8 cellular contexts compared by ENCODE assay signal in the genomic region with DNA sequence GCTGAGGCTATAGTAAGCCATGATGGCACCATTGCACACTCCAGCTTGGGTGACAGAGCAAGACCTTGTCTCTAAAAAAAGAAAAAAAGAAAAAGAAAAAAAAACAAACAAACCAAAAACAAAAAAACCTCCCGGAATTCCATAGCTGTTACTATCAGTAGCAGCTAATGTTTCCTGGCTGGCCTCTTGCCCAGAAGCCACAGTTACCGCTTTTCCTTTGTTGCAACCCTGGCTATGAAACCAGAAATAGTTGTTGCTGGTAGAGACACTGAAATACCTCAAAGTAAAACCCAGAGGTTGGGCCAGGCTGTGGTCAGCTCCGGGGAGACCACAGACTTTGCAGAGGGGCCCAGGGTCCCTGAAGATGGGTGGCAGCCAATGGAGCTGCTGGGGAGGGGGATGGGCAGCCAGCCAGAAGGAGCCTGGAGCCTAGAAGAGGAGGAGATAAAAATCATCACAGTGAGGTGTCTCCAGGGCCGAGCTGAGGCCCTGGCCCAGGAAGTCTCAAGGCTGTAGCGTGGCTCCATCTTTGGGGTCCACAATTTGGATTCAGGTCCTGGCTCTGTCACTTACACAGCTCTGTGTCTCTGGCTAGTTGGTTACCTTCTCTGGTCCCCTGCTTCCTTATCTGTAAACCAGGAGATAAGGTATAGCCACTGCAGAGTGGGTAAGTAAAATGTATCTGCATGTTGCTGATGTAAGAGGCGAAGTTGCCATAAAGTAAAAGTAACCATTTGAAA. TPM values are rescaled to one million over a fixed set of nuclear protein-coding genes. Genes with fewer than 3 reads are reported as not detected.
A peak's percentile ranks its signal among the peaks of the same experiment; 100 is the strongest.
DNase-seq lines count a peak whose midpoint lies in the region; ATAC-seq and TF ChIP-seq lines count a peak whose summit lies in the region.

No MANE protein-coding gene starts in this region.

- H3K9me3 Mint-ChIP-seq in CD4-positive, alpha-beta memory T cell, result no peaks in the 10 kb centered on the region

- no peak for ATAC-seq in HG02885 (IDR thresholded peaks at IDR 0.05; ENCODE audit: poor library complexity, unreplicated experiment)
- no peak for ATAC-seq in GM18873 (IDR thresholded peaks at IDR 0.05; ENCODE audit: low FRiP score, unreplicated experiment)

- peaks cover 18 to 39% (median 25%) of the 10 kb centered on the region in 4 donors for H3K4me1 Mint-ChIP-seq in CD4-positive, alpha-beta memory T cell

- peak overlapping the region in 7 of 8 donors; percentile 11 to 78 (median 63) for H3K4me3 Mint-ChIP-seq in CD4-positive, alpha-beta memory T cell

- intact Hi-C loops in CD4-positive, alpha-beta memory T cell (cut with micrococcal nuclease), result loop anchor here (5.0 kb wide), 3 partner anchors 107 to 158 kb away; partner anchors contain the start of genes BRAT1, IQCE, MRM2 and NUDT1
- intact Hi-C loops in thyroid gland (cut with DNase I), result no loop called here

- H3K27me3 ChIP-seq in CD4-positive, alpha-beta memory T cell (ENCODE audit: insufficient read depth, low read length), result no peaks in the 10 kb centered on the region
- no peaks in the 10 kb centered on the region for H3K27me3 ChIP-seq in SJSA1 (replicated peaks)
- H3K27me3 ChIP-seq in thyroid gland, result no peaks in the 10 kb centered on the region

- TF ChIP-seq POLR2A in thyroid gland (IDR thresholded peaks at IDR 0.05), result no peak

- H3K27ac Mint-ChIP-seq in CD4-positive, alpha-beta memory T cell, result peak overlapping the region; percentile 47 to 89 (median 81)

- H3K4me3 ChIP-seq in CD4-positive, alpha-beta memory T cell (ENCODE audit: low read length in 2 of 2), result no peak overlapping the region
- H3K4me3 ChIP-seq in SJSA1 (no peak overlapping the region), thyroid gland (replicated peaks in 1 of 3) (no peak overlapping the region)

- peaks cover 27% of the 10 kb centered on the region for H3K4me1 ChIP-seq in CD4-positive, alpha-beta memory T cell (ENCODE audit: insufficient read depth, low read length)
- H3K4me1 ChIP-seq in SJSA1 (replicated peaks), result peaks cover 37% of the 10 kb centered on the region
- peaks cover 16 to 32% of the 10 kb centered on the region in 2 donors for H3K4me1 ChIP-seq in thyroid gland

- no peaks in the 10 kb centered on the region for H3K27me3 Mint-ChIP-seq in CD4-positive, alpha-beta memory T cell

- no peaks in the 10 kb centered on the region for H3K36me3 ChIP-seq in CD4-positive, alpha-beta memory T cell (ENCODE audit: insufficient read depth, low read length)
- H3K36me3 ChIP-seq in SJSA1 (peaks cover 5% of the 10 kb centered on the region), thyroid gland (no peaks in the 10 kb centered on the region)

- CTCF ChIA-PET in CD4-positive, alpha-beta memory T cell (lab: Charles Lee; ENCODE audit: partially characterized antibody), result interaction anchor here (1.2 kb wide), 1 partner anchor 31 kb away, joined by 4 read pairs; no protein-coding TSS in a partner anchor

- H3K27ac ChIP-seq in CD4-positive, alpha-beta memory T cell (ENCODE audit: low read depth, low read length), result no peak overlapping the region
- H3K27ac ChIP-seq in SJSA1 (peak overlapping the region; percentile 67), thyroid gland (peak overlapping the region; percentile 63 to 83 (median 74))

- POLR2A ChIA-PET in CD4-positive, alpha-beta memory T cell (lab: Charles Lee; ENCODE audit: partially characterized antibody), result interaction anchor here (1.0 kb wide), 1 partner anchor 46 kb away, joined by 4 read pairs; the partner anchor contains the start of gene EIF3B

- H3K9me3 ChIP-seq in CD4-positive, alpha-beta memory T cell (ENCODE audit: control insufficient read depth in 1 of 2, low read length in 2 of 2), result no peaks in the 10 kb centered on the region
- H3K9me3 ChIP-seq in SJSA1 (replicated peaks), result 0 out of 2 replicates have a peak, but pooled peaks cover 2% of the 10 kb centered on the region
- H3K9me3 ChIP-seq in thyroid gland, result no peaks in the 10 kb centered on the region

- DNase-seq in CD4-positive, alpha-beta memory T cell, result peak in 1 of 5 donors; percentile 55
- peak; percentile 46 for DNase-seq in HuH-7 (ENCODE audit: low spot score)
- DNase-seq in SJSA1 (ENCODE audit: low read depth in 1 of 2, low spot score in 2 of 2), result peak; percentile 96 to 97
- DNase-seq in dermis blood vessel endothelial cell, result peak; percentile 94
- peak; percentile 93 to 96 for DNase-seq in lung microvascular endothelial cell (ENCODE audit: low read depth in 2 of 2)
- DNase-seq in thyroid gland, result peak; percentile 84 to 89

- no peaks in the 10 kb centered on the region for H3K36me3 Mint-ChIP-seq in CD4-positive, alpha-beta memory T cell

- TF ChIP-seq CTCF in thyroid gland (IDR thresholded peaks at IDR 0.05), result no peak

- 23 to 24% methylated on average over 6 of the region's 6 CpGs for WGBS in thyroid gland, 2 donors

RNA-seq across cellular contexts. Expression of gene CHST12, which starts 3.4 kb away (rescaled TPM):
- 10 to 100 TPM; 29.5 to 30.7 TPM for total RNA-seq in CD4-positive, alpha-beta memory T cell
- 10 to 100 TPM; 11.6 to 22.5 TPM for polyA plus RNA-seq in CD4-positive, alpha-beta memory T cell
- 9.7 and 10.7 TPM in 2 replicates for total RNA-seq in SJSA1 (2014; rRNA removed; shearing (Covaris generic))
- total RNA-seq in dermis blood vessel endothelial cell (6.8 and 21.5 TPM in 2 replicates), lung microvascular endothelial cell (2.8 and 3.8 TPM in 2 replicates), thyroid gland (10 to 100 TPM; 15.3 to 24.2 (median 19.2) TPM)

RNA-seq across cellular contexts. Expression of gene EIF3B, which starts 45.4 kb away (rescaled TPM):
- total RNA-seq in CD4-positive, alpha-beta memory T cell, result 100 to 1,000 TPM; 126 to 138 TPM
- polyA plus RNA-seq in CD4-positive, alpha-beta memory T cell, result 100 to 1,000 TPM in 1 of 2 donors, 10 to 100 TPM in 1; 78.7 to 135 TPM
- total RNA-seq in SJSA1 (2014; rRNA removed; shearing (Covaris generic)), result 192 and 199 TPM in 2 replicates
- 250 and 320 TPM in 2 replicates for total RNA-seq in dermis blood vessel endothelial cell
- 141 and 143 TPM in 2 replicates for total RNA-seq in lung microvascular endothelial cell
- total RNA-seq in thyroid gland, result 100 to 1,000 TPM in 3 of 4 donors, 10 to 100 TPM in 1; 89.4 to 122 (median 111) TPM
